Comparison of ENCODE assay signal across 10 cellular contexts in the genomic region with DNA sequence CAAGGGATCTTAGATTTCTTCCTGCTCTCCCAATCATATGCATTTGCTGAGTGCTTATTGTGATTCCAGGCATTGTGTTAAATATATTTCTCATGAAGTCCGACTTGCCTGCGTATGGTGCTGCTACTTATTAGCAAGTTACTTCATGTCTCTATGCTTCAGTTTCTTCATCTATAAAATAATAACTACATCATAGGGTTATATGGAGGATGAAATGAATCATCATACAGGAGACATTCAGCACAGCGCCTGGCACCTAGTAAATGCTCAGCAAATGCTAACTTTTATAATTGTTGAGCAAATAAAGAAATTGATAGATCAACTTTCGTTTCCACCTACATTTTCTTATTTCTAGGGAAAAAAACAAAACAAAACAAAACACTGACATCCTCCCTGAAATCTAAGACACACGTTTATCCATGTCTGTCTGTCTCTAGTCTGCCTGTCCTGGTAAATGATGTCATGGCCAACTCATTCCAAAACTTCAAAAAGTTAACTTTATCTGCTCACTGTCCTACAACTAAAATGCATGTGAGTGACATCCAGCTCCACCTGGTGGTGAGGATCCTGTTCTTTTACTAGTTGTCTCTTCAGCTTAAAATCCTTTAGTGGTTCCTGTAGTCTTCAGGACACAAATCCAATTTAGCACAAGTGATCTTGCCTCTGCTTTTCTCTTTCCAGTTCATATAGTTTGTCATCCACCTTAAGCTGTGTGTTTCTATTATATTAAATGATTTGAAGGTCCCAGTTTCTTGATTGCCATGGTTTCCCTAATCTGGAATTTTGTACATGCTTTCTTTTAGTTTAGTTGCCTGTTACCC. TPM values are rescaled to one million over a fixed set of nuclear protein-coding genes. Genes with fewer than 3 reads are reported as not detected.
DNase-seq lines count a peak whose midpoint lies in the region; ATAC-seq lines count a peak whose summit lies in the region.
"Had no signal": no experiment of that assay in that cellular context is flagged by ENCODE, and none has a peak within 500 bp of the region (broad histone marks: within the 10 kb centered on the region; RNA-seq: fewer than 3 reads in every experiment).

No MANE protein-coding gene starts in this region.

- ATAC-seq in GM18909 (IDR thresholded peaks at IDR 0.05; ENCODE audit: poor library complexity, unreplicated experiment) (peak; percentile 79), HG03196 (IDR thresholded peaks at IDR 0.05; ENCODE audit: unreplicated experiment) (no peak)

- WGBS in iPS DF 6.9 (ENCODE audit: insufficient coverage, insufficient read length): no CpG with 5 or more reads among the region's 5 CpGs

- H3K36me3 ChIP-seq in iPS DF 6.9 (ENCODE audit: control insufficient read depth, insufficient read depth, low read length): peaks cover 3% of the 10 kb centered on the region; the same call in 1 of the 2 replicates

- H3K27ac ChIP-seq in iPS DF 6.9 (ENCODE audit: low read length): no peak overlapping the region
- H3K27ac ChIP-seq: SJSA1 had no signal

- no peak overlapping the region for H3K4me3 ChIP-seq in iPS DF 6.9 (ENCODE audit: low read length)
- H3K4me3 ChIP-seq: SJSA1 had no signal

- no peaks in the 10 kb centered on the region for H3K27me3 ChIP-seq in iPS DF 6.9 (ENCODE audit: control insufficient read depth, insufficient read depth, low read length)
- H3K27me3 ChIP-seq: SJSA1 had no signal

- H3K4me1 ChIP-seq in iPS DF 6.9 (ENCODE audit: control insufficient read depth, insufficient read depth, low read length): peaks cover 1% of the 10 kb centered on the region
- H3K4me1 ChIP-seq: SJSA1 had no signal

- DNase-seq in COLO829 (ENCODE audit: low spot score) (peak; percentile 39), HT1080 (ENCODE audit: low read depth) (peak; percentile 49), iPS DF 6.9 (ENCODE audit: low read depth, low spot score) (peak; percentile 37), NCI-H1092 (lab: John Stamatoyannopoulos, UW) (no peak), C1 segment of cervical spinal cord (lab: John Stamatoyannopoulos, UW) (no peak)
- DNase-seq in activated CD4-positive, alpha-beta T cell treated with anti-CD3 and anti-CD28 coated beads, Interleukin-2, amount 50 U/mL, for 1 hour: peak; percentile 34

- H3K9me3 ChIP-seq in iPS DF 6.9 (ENCODE audit: control insufficient read depth, insufficient read depth, low read length): no peaks in the 10 kb centered on the region
- H3K9me3 ChIP-seq: SJSA1 had no signal

RNA-seq across cellular contexts. Expression of a gene that starts 27.7 kb away (rescaled TPM):
- not detected in 2 replicates for total RNA-seq in HT1080 (2014; rRNA removed; shearing (Covaris generic))
- polyA plus RNA-seq in HT1080 (2015; cell fraction: cytosol; rRNA removed): not detected in 2 replicates
- not detected in 2 replicates for polyA plus RNA-seq in HT1080 (2015; cell fraction: nucleus; rRNA removed)
- total RNA-seq: natural killer cell treated with Interleukin-12 subunit alpha and Interleukin-12 subunit beta and Interleukin-15 and Interleukin-18, amount 100 ng/mL, for 72 hours; SJSA1 had no signal

RNA-seq across cellular contexts. Expression of a gene that starts 33.5 kb away (rescaled TPM):
- 29.5 and 30.9 TPM in 2 replicates for total RNA-seq in HT1080 (2014; rRNA removed; shearing (Covaris generic))
- polyA plus RNA-seq in HT1080 (2015; cell fraction: cytosol; rRNA removed): 18.7 and 24.4 TPM in 2 replicates
- 47.7 and 61.4 TPM in 2 replicates for polyA plus RNA-seq in HT1080 (2015; cell fraction: nucleus; rRNA removed)

Comparison
In these comparisons a context has a peak if more than half of its experiments do, and no peak if none do; other contexts are left out.
1. DNase-seq: peak in COLO829 (single experiment), HT1080 (single experiment), activated CD4-positive, alpha-beta T cell treated with anti-CD3 and anti-CD28 coated beads, Interleukin-2, amount 50 U/mL, for 1 hour (single experiment) and iPS DF 6.9 (single experiment); none in NCI-H1092 (single experiment) and C1 segment of cervical spinal cord (0 of 14).